Comparison of ENCODE assay signal across 1 cellular context in genomic region chr19:19711306-19711933, GRCh38.
A peak's percentile ranks its signal among the peaks of the same experiment; 100 is the strongest.
TF ChIP-seq lines count a peak whose summit lies in the region.

No MANE protein-coding gene starts in this region.

TF ChIP-seq in K562, 482 proteins besides CTCF, POLR2A, EP300 and RAD21:
- peak; percentile 91 for TF ChIP-seq ZNF274 (IDR thresholded peaks at IDR 0.05; ENCODE audit: borderline replicate concordance, low read depth, low read length)
- TF ChIP-seq MCM7 (IDR thresholded peaks at IDR 0.05): no peak
- TF ChIP-seq, protein P1, sequence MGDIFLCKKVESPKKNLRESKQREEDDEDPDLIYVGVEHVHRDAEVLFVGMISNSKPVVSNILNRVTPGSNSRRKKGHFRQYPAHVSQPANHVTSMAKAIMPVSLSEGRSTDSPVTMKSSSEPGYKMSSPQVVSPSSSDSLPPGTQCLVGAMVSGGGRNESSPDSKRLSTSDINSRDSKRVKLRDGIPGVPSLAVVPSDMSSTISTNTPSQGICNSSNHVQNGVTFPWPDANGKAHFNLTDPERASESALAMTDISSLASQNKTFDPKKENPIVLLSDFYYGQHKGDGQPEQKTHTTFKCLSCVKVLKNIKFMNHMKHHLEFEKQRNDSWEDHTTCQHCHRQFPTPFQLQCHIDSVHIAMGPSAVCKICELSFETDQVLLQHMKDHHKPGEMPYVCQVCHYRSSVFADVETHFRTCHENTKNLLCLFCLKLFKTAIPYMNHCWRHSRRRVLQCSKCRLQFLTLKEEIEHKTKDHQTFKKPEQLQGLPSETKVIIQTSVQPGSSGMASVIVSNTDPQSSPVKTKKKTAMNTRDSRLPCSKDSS (IDR thresholded peaks at IDR 0.05; ENCODE audit: low read depth, partially characterized antibody): peak; percentile 14
- no peak for TF ChIP-seq SRSF7 (optimal IDR thresholded peaks at IDR 0.05; ENCODE audit: low read depth, low read length)
- peak; percentile 14 for TF ChIP-seq POLR2B (IDR thresholded peaks at IDR 0.05; ENCODE audit: low read depth, partially characterized antibody)
- TF ChIP-seq, protein P2, sequence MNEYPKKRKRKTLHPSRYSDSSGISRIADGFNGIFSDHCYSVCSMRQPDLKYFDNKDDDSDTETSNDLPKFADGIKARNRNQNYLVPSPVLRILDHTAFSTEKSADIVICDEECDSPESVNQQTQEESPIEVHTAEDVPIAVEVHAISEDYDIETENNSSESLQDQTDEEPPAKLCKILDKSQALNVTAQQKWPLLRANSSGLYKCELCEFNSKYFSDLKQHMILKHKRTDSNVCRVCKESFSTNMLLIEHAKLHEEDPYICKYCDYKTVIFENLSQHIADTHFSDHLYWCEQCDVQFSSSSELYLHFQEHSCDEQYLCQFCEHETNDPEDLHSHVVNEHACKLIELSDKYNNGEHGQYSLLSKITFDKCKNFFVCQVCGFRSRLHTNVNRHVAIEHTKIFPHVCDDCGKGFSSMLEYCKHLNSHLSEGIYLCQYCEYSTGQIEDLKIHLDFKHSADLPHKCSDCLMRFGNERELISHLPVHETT (CRISPR knock-in tag; conservative IDR thresholded peaks at IDR 0.05 in 1 of 2, IDR thresholded peaks at IDR 0.05 in 1 of 2): no peak
- no peak for TF ChIP-seq ZNF263 (CRISPR knock-in tag; IDR thresholded peaks at IDR 0.05; ENCODE audit: borderline replicate concordance)
- TF ChIP-seq ELK1 (CRISPR knock-in tag; IDR thresholded peaks at IDR 0.05): no peak
- TF ChIP-seq RBM25 (IDR thresholded peaks at IDR 0.05; ENCODE audit: low read depth, low read length, severe bottlenecking): peak; percentile 57
- TF ChIP-seq CBX3 (IDR thresholded peaks at IDR 0.05; ENCODE audit: borderline replicate concordance in 1 of 2, low read length in 2 of 2): peak in 1 of 2 experiments; percentile 22; a peak in 1 of 3 replicates
- TF ChIP-seq STAT5B (CRISPR knock-in tag; IDR thresholded peaks at IDR 0.05): no peak
- TF ChIP-seq XRCC3 (IDR thresholded peaks at IDR 0.05): 0 out of 2 replicates have a peak, but pooled peaks have one; percentile 15
- TF ChIP-seq ZNF75A (CRISPR knock-in tag; IDR thresholded peaks at IDR 0.05): peak; percentile 93
